ENCODE assay signal across 2 cellular contexts in genomic region chrX:46704767-46705386, GRCh38.
TF ChIP-seq lines count a peak whose summit lies in the region.

No MANE protein-coding gene starts in this region.

TF ChIP-seq in IMR-90, 13 proteins besides CTCF, POLR2A, EP300 and RAD21:
- TF ChIP-seq MXI1 (IDR thresholded peaks at IDR 0.05; ENCODE audit: borderline replicate concordance, low read depth, low read length), result no peak
- no peak for TF ChIP-seq BHLHE40 (IDR thresholded peaks at IDR 0.05; ENCODE audit: low read depth, low read length)
- no peak for TF ChIP-seq CHD1 (IDR thresholded peaks at IDR 0.05; ENCODE audit: low read depth, low read length)
- TF ChIP-seq ELK1 (IDR thresholded peaks at IDR 0.05; ENCODE audit: borderline replicate concordance, low read depth, low read length), result no peak
- TF ChIP-seq MAZ (IDR thresholded peaks at IDR 0.05; ENCODE audit: borderline replicate concordance, low read depth, low read length), result no peak
- TF ChIP-seq RCOR1 (IDR thresholded peaks at IDR 0.05; ENCODE audit: insufficient replicate concordance, low read length), result no peak
- TF ChIP-seq MAFK (IDR thresholded peaks at IDR 0.05; ENCODE audit: low read depth, low read length), result no peak
- TF ChIP-seq FOS (IDR thresholded peaks at IDR 0.05; ENCODE audit: low read depth, low read length), result no peak

TF ChIP-seq in GM12878, 131 proteins besides CTCF, POLR2A, EP300 and RAD21 (continues in another document):
- TF ChIP-seq MAX (IDR thresholded peaks at IDR 0.05; ENCODE audit: low read depth, low read length) (0 out of 2 replicates have a peak, but pooled peaks have one; percentile 38), BACH1 (IDR thresholded peaks at IDR 0.05; ENCODE audit: borderline replicate concordance) (peak; percentile 76; the same call in 1 of the 2 replicates), SMARCA5 (IDR thresholded peaks at IDR 0.05) (no peak), CHD2 (IDR thresholded peaks at IDR 0.05; ENCODE audit: borderline replicate concordance, low read depth, low read length) (0 out of 2 replicates have a peak, but pooled peaks have one; percentile 33), TCF7 (IDR thresholded peaks at IDR 0.05; ENCODE audit: borderline replicate concordance) (peak; percentile 52; the same call in 1 of the 2 replicates), ATF2 (IDR thresholded peaks at IDR 0.05; ENCODE audit: low read length) (peak; percentile 90), ETV6 (conservative IDR thresholded peaks at IDR 0.05 in 1 of 2, IDR thresholded peaks at IDR 0.05 in 1 of 2; ENCODE audit: borderline replicate concordance in 1 of 2, low read depth in 1 of 2) (peak in 1 of 2 experiments; percentile 83; a peak in 2 of 4 replicates), STAT3 (IDR thresholded peaks at IDR 0.05; ENCODE audit: low read depth, low read length) (no peak), MTA3 (IDR thresholded peaks at IDR 0.05; ENCODE audit: borderline replicate concordance, low read length) (peak; percentile 69; the same call in 1 of the 2 replicates), MTA2 (IDR thresholded peaks at IDR 0.05; ENCODE audit: low read depth) (peak; percentile 96), NBN (IDR thresholded peaks at IDR 0.05) (peak; percentile 95), CREB1 (IDR thresholded peaks at IDR 0.05; ENCODE audit: low read depth) (peak; percentile 43; the same call in 1 of the 2 replicates), ZBTB33 (IDR thresholded peaks at IDR 0.05) (no peak), RELB (IDR thresholded peaks at IDR 0.05; ENCODE audit: low read depth) (peak; percentile 97), TAF1 (IDR thresholded peaks at IDR 0.05; ENCODE audit: borderline replicate concordance, low read depth, low read length) (no peak), FOXM1 (IDR thresholded peaks at IDR 0.05; ENCODE audit: low read depth, low read length) (peak; percentile 79; the same call in 1 of the 2 replicates), BRCA1 (IDR thresholded peaks at IDR 0.05; ENCODE audit: low read depth, low read length) (no peak), NRF1 (conservative IDR thresholded peaks at IDR 0.05; ENCODE audit: low read depth, low read length) (no peak), YBX1 (IDR thresholded peaks at IDR 0.05) (no peak), TCF3 (IDR thresholded peaks at IDR 0.05; ENCODE audit: borderline replicate concordance, insufficient read depth, low read depth, low read length) (no peak), ZNF384 (IDR thresholded peaks at IDR 0.05; ENCODE audit: borderline replicate concordance, low read depth, low read length) (0 out of 2 replicates have a peak, but pooled peaks have one; percentile 31), NFXL1 (IDR thresholded peaks at IDR 0.05; ENCODE audit: borderline replicate concordance) (no peak), PAX5 (IDR thresholded peaks at IDR 0.05; ENCODE audit: borderline replicate concordance, low read depth, low read length) (0 out of 2 replicates have a peak, but pooled peaks have one; percentile 49), DPF2 (IDR thresholded peaks at IDR 0.05) (peak; percentile 97), PKNOX1 (IDR thresholded peaks at IDR 0.05) (no peak), YY1 (IDR thresholded peaks at IDR 0.05; ENCODE audit: low read depth, low read length) (0 out of 2 replicates have a peak, but pooled peaks have one; percentile 51), HDAC2 (IDR thresholded peaks at IDR 0.05) (no peak), BHLHE40 (IDR thresholded peaks at IDR 0.05; ENCODE audit: borderline replicate concordance in 1 of 2, low read depth in 2 of 2, low read length in 1 of 2) (peak in 1 of 2 experiments; percentile 62; a peak in 2 of 4 replicates), ZBED1 (IDR thresholded peaks at IDR 0.05; ENCODE audit: borderline replicate concordance) (peak; percentile 78), JUND (IDR thresholded peaks at IDR 0.05; ENCODE audit: low read depth, low read length) (peak; percentile 95), HDGF (IDR thresholded peaks at IDR 0.05) (peak; percentile 89), NR2F1 (conservative IDR thresholded peaks at IDR 0.05) (peak; percentile 77), TCF12 (IDR thresholded peaks at IDR 0.05; ENCODE audit: low read depth, low read length) (0 out of 2 replicates have a peak, but pooled peaks have one; percentile 20), RB1 (IDR thresholded peaks at IDR 0.05; ENCODE audit: borderline replicate concordance) (0 out of 2 replicates have a peak, but pooled peaks have one; percentile 21), MXI1 (IDR thresholded peaks at IDR 0.05; ENCODE audit: low read depth, low read length) (peak; percentile 72; the same call in 1 of the 2 replicates), MEF2A (IDR thresholded peaks at IDR 0.05; ENCODE audit: insufficient read depth, low read depth, low read length) (peak; percentile 59; the same call in 1 of the 2 replicates), USF1 (IDR thresholded peaks at IDR 0.05; ENCODE audit: borderline replicate concordance, extremely low read length, insufficient read depth, low read depth, low read length) (no peak), TBL1XR1 (IDR thresholded peaks at IDR 0.05; ENCODE audit: low read depth, low read length) (peak; percentile 81; the same call in 1 of the 2 replicates), CEBPZ (IDR thresholded peaks at IDR 0.05; ENCODE audit: low read depth, low read length) (no peak), MLLT1 (IDR thresholded peaks at IDR 0.05) (peak; percentile 85), CREM (IDR thresholded peaks at IDR 0.05; ENCODE audit: low read depth) (peak; percentile 70), IRF3 (IDR thresholded peaks at IDR 0.05) (no peak), RFX5 (IDR thresholded peaks at IDR 0.05; ENCODE audit: low read depth, low read length) (no peak), CBX5 (IDR thresholded peaks at IDR 0.05; ENCODE audit: low read depth) (0 out of 2 replicates have a peak, but pooled peaks have one; percentile 51), SP1 (IDR thresholded peaks at IDR 0.05; ENCODE audit: low read depth, low read length) (peak; percentile 36), EED (IDR thresholded peaks at IDR 0.05; ENCODE audit: low read depth) (peak; percentile 89), SKIL (IDR thresholded peaks at IDR 0.05; ENCODE audit: low read depth, poor library complexity, severe bottlenecking) (peak; percentile 73)
